In the genomic region with DNA sequence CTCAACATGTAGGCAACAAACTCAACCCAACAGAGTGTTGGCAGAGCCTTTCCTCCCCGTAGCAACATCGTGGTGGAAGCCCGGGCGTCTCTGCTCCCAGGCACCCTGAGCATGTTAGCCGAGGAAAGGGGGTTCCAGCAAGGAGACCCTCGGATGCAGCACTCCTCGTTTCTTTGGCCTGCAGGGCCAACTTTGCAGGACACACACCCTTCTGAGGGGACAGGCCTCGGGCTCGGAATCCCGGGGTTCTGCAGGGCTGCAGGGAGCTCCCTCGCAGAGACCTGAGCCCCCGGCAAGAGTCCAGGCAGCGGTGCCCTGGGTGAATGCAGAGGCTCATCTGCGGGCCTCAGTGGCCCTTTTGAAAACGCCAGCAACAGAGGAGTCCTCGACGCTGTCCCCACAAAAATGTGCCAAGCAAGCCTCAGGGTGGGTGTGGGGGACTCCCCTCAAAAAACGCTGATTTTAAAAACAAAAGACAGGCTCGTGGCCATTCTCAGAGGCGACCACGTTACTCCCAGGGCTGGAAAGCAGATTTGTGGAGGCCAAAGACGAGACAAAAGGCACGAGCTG, we compare ENCODE assay signal across 8 cellular contexts. TPM values are rescaled to one million over a fixed set of nuclear protein-coding genes. Genes with fewer than 3 reads are reported as not detected.
A peak's percentile ranks its signal among the peaks of the same experiment; 100 is the strongest.
DNase-seq lines count a peak whose midpoint lies in the region; ATAC-seq and TF ChIP-seq lines count a peak whose summit lies in the region.

No MANE protein-coding gene starts in this region.

- H3K9me3 ChIP-seq in heart right ventricle = no peaks in the 10 kb centered on the region

- H3K27me3 ChIP-seq in heart right ventricle = peaks cover 0 to 62% (median 0%) of the 10 kb centered on the region in 7 donors

- H3K9me3 Mint-ChIP-seq in activated T-cell treated with anti-CD3 and anti-CD28 coated beads, Interleukin-2, amount 50 U/mL, for 72 hours = no peaks in the 10 kb centered on the region
- peaks cover 4% of the 10 kb centered on the region for H3K9me3 Mint-ChIP-seq in progenitor cell of endocrine pancreas (ENCODE audit: low read depth)

- H3K27ac Mint-ChIP-seq in activated T-cell treated with anti-CD3 and anti-CD28 coated beads, Interleukin-2, amount 50 U/mL, for 72 hours = peak overlapping the region; percentile 79
- peak overlapping the region; percentile 97 for H3K27ac Mint-ChIP-seq in progenitor cell of endocrine pancreas

- DNase-seq in NCI-H2227 (lab: John Stamatoyannopoulos, UW; ENCODE audit: unreplicated experiment) (peak; percentile 5), NCI-H2227 treated with DMSO at 0.1 percent for 48 hours (lab: John Stamatoyannopoulos, UW) (no peak), heart right ventricle (peak in 1 of 2 donors; percentile 27), progenitor cell of endocrine pancreas (ENCODE audit: low spot score, unreplicated experiment) (no peak), NCI-H524 treated with DMSO at 0.1 percent for 48 hours (lab: John Stamatoyannopoulos, UW) (no peak), NCI-H774 (lab: John Stamatoyannopoulos, UW) (no peak), GM19238 (ENCODE audit: insufficient read length, low spot score) (no peak)
- DNase-seq in activated T-cell treated with anti-CD3 and anti-CD28 coated beads, Interleukin-2, amount 50 U/mL, for 72 hours = no peak

- no peaks in the 10 kb centered on the region for H3K36me3 ChIP-seq in heart right ventricle

- no peaks in the 10 kb centered on the region for H3K36me3 Mint-ChIP-seq in activated T-cell treated with anti-CD3 and anti-CD28 coated beads, Interleukin-2, amount 50 U/mL, for 72 hours (ENCODE audit: insufficient read depth in 2 of 2)
- H3K36me3 Mint-ChIP-seq in progenitor cell of endocrine pancreas (ENCODE audit: insufficient read depth) = peaks cover 9% of the 10 kb centered on the region

- peak overlapping the region in 8 of 10 donors; percentile 59 to 81 (median 76) for H3K27ac ChIP-seq in heart right ventricle

- peaks cover 39% of the 10 kb centered on the region for H3K27me3 Mint-ChIP-seq in activated T-cell treated with anti-CD3 and anti-CD28 coated beads, Interleukin-2, amount 50 U/mL, for 72 hours (ENCODE audit: low read depth)
- peaks cover 9% of the 10 kb centered on the region for H3K27me3 Mint-ChIP-seq in progenitor cell of endocrine pancreas

- TF ChIP-seq CTCF in heart right ventricle (IDR thresholded peaks at IDR 0.05) = no peak
- TF ChIP-seq CTCF in progenitor cell of endocrine pancreas (IDR thresholded peaks at IDR 0.05; ENCODE audit: unreplicated experiment) = no peak

- WGBS in heart right ventricle, 2 donors = 8 to 17% methylated on average over 23 of the region's 23 CpGs

- H3K4me3 Mint-ChIP-seq in activated T-cell treated with anti-CD3 and anti-CD28 coated beads, Interleukin-2, amount 50 U/mL, for 72 hours = peak overlapping the region; percentile 84 to 86
- peak overlapping the region; percentile 93 for H3K4me3 Mint-ChIP-seq in progenitor cell of endocrine pancreas (ENCODE audit: low read depth)

- intact Hi-C loops in heart right ventricle (cut with DNase I) = loop anchor here in 9 of 10 donors (2.0 to 10.0 kb wide), 5 partner anchors 107 to 415 kb away; partner anchors contain the start of genes DCLRE1C (in 1 of the 9) and MEIG1 (in 1 of the 9)

- H3K4me1 Mint-ChIP-seq in activated T-cell treated with anti-CD3 and anti-CD28 coated beads, Interleukin-2, amount 50 U/mL, for 72 hours (ENCODE audit: low read depth) = peaks cover 9% of the 10 kb centered on the region
- H3K4me1 Mint-ChIP-seq in progenitor cell of endocrine pancreas (ENCODE audit: low read depth) = peaks cover 20% of the 10 kb centered on the region

- peaks cover 0 to 42% (median 15%) of the 10 kb centered on the region in 9 donors for H3K4me1 ChIP-seq in heart right ventricle

- ATAC-seq in activated T-cell treated with anti-CD3 and anti-CD28 coated beads, Interleukin-2, amount 50 U/mL, for 72 hours (replicated peaks in 1 of 2) = no peak
- ATAC-seq in heart right ventricle = peak in 5 of 8 donors; percentile 27 to 33 (median 30)

- peak overlapping the region in 9 of 10 donors; percentile 60 to 82 (median 73) for H3K4me3 ChIP-seq in heart right ventricle

RNA-seq across cellular contexts. Expression of gene FAM171A1, which starts 1.4 kb away (rescaled TPM):
- 1 to 10 TPM; 4.2 to 6.2 TPM for total RNA-seq in activated T-cell treated with anti-CD3 and anti-CD28 coated beads, Interleukin-2, amount 50 U/mL, for 72 hours
- total RNA-seq in heart right ventricle = 10 to 100 TPM in 1 of 10 donors, 1 to 10 TPM in 9; 3.5 to 10.5 (median 6.8) TPM
- 1 to 10 TPM; 4.8 to 7.7 TPM for polyA plus RNA-seq in heart right ventricle
- total RNA-seq in progenitor cell of endocrine pancreas = 75.6 and 86.1 TPM in 2 replicates

Comparison
In these comparisons a context has a peak if more than half of its experiments do, and no peak if none do; other contexts are left out.
1. ATAC-seq: peak in heart right ventricle (5 of 8); none in activated T-cell treated with anti-CD3 and anti-CD28 coated beads, Interleukin-2, amount 50 U/mL, for 72 hours (0 of 2).